ENCODE assay signal across 1 cellular context in genomic region chr5:169265888-169266287, GRCh38.
TF ChIP-seq lines count a peak whose summit lies in the region.

No MANE protein-coding gene starts in this region.

TF ChIP-seq in K562, 482 proteins besides CTCF, POLR2A, EP300 and RAD21 (continued from another document):
- no peak for TF ChIP-seq FOXK1 (CRISPR knock-in tag; IDR thresholded peaks at IDR 0.05; ENCODE audit: borderline replicate concordance)
- no peak for TF ChIP-seq ZNF217 (CRISPR knock-in tag; IDR thresholded peaks at IDR 0.05)
- no peak for TF ChIP-seq CSDE1 (IDR thresholded peaks at IDR 0.05)
- TF ChIP-seq ZBTB49 (CRISPR knock-in tag; IDR thresholded peaks at IDR 0.05; ENCODE audit: borderline replicate concordance): no peak
- no peak for TF ChIP-seq ELF1 (tag; IDR thresholded peaks at IDR 0.05)
- no peak for TF ChIP-seq TGIF2 (CRISPR knock-in tag; IDR thresholded peaks at IDR 0.05)
- no peak for TF ChIP-seq ZNF280A (IDR thresholded peaks at IDR 0.05; ENCODE audit: low read depth, partially characterized antibody)
